2 cellular contexts compared by ENCODE assay signal in genomic region chr17:59811209-59811608, GRCh38.
TF ChIP-seq lines count a peak whose summit lies in the region.

No MANE protein-coding gene starts in this region.

TF ChIP-seq in SK-N-SH, 30 proteins besides CTCF, POLR2A, EP300 and RAD21:
- TF ChIP-seq PBX3 (IDR thresholded peaks at IDR 0.05) (no peak), ELF1 (IDR thresholded peaks at IDR 0.05) (no peak), FOSL2 (IDR thresholded peaks at IDR 0.05; ENCODE audit: borderline replicate concordance, low read depth) (no peak), GATA2 (CRISPR knock-in tag; IDR thresholded peaks at IDR 0.05) (no peak), REST (IDR thresholded peaks at IDR 0.05; ENCODE audit: low read depth, low read length) (no peak), GABPA (IDR thresholded peaks at IDR 0.05; ENCODE audit: low read depth) (no peak), FOXJ3 (CRISPR knock-in tag; IDR thresholded peaks at IDR 0.05) (no peak), MEF2A (IDR thresholded peaks at IDR 0.05; ENCODE audit: borderline replicate concordance, low read depth) (no peak), TAF1 (IDR thresholded peaks at IDR 0.05; ENCODE audit: borderline replicate concordance, low read depth, low read length) (no peak), FOXM1 (IDR thresholded peaks at IDR 0.05; ENCODE audit: low read depth) (no peak), RXRA (IDR thresholded peaks at IDR 0.05; ENCODE audit: borderline replicate concordance, low read depth) (no peak), SMC3 (IDR thresholded peaks at IDR 0.05; ENCODE audit: low read depth, low read length) (no peak), USF1 (IDR thresholded peaks at IDR 0.05; ENCODE audit: borderline replicate concordance, low read depth) (no peak), ZBTB33 (IDR thresholded peaks at IDR 0.05; ENCODE audit: borderline replicate concordance, low read depth) (no peak), CHD2 (IDR thresholded peaks at IDR 0.05; ENCODE audit: low read length, partially characterized antibody) (no peak), YY1 (IDR thresholded peaks at IDR 0.05; ENCODE audit: low read depth) (no peak), MXI1 (IDR thresholded peaks at IDR 0.05; ENCODE audit: low read depth, low read length) (no peak), RFX5 (IDR thresholded peaks at IDR 0.05; ENCODE audit: low read length) (no peak)
- TF ChIP-seq, protein P1, sequence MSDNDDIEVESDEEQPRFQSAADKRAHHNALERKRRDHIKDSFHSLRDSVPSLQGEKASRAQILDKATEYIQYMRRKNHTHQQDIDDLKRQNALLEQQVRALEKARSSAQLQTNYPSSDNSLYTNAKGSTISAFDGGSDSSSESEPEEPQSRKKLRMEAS (IDR thresholded peaks at IDR 0.05; ENCODE audit: low read depth) = no peak
- TF ChIP-seq, protein P2, sequence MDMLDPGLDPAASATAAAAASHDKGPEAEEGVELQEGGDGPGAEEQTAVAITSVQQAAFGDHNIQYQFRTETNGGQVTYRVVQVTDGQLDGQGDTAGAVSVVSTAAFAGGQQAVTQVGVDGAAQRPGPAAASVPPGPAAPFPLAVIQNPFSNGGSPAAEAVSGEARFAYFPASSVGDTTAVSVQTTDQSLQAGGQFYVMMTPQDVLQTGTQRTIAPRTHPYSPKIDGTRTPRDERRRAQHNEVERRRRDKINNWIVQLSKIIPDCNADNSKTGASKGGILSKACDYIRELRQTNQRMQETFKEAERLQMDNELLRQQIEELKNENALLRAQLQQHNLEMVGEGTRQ (IDR thresholded peaks at IDR 0.05; ENCODE audit: borderline replicate concordance, low read depth, low read length) = no peak
TF ChIP-seq in SK-N-SH: peak in this region for 0.

TF ChIP-seq in SK-N-SH treated with all-trans-retinoic acid at 6 μM for 48 hours, 23 proteins besides CTCF, POLR2A, EP300 and RAD21 (continued from another document):
- no peak for TF ChIP-seq CSRNP3 (CRISPR knock-in tag; IDR thresholded peaks at IDR 0.05)
- TF ChIP-seq TCF4 (CRISPR knock-in tag; IDR thresholded peaks at IDR 0.05; ENCODE audit: borderline replicate concordance) = no peak
- TF ChIP-seq BACH2 (CRISPR knock-in tag; IDR thresholded peaks at IDR 0.05; ENCODE audit: borderline replicate concordance) = no peak
- TF ChIP-seq RARB (CRISPR knock-in tag; IDR thresholded peaks at IDR 0.05) = no peak
